In the genomic region with DNA sequence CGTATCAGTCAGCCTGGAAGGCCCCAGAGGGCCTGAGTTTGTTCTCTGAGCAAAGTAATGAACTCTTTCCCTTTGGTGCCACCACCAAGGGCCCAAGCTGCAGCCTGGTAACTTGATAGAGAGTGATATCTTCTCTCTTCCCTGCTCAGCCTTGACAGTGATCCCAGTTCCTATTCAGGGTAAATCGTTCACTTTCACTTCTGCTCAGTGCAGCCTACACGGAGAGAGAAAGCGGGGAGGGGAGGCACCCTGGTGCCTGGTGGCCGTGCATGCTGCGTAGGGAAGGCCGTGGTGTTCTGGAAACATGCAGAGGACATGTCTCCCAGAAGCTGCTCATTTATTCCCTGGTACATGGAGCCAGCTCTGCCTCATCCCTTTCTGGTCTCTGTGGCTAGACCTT, we compare ENCODE assay signal across 1 cellular context.
TF ChIP-seq lines count a peak whose summit lies in the region.

No MANE protein-coding gene starts in this region.

TF ChIP-seq in HepG2, 621 proteins besides CTCF, POLR2A, EP300 and RAD21:
- TF ChIP-seq, protein P1, sequence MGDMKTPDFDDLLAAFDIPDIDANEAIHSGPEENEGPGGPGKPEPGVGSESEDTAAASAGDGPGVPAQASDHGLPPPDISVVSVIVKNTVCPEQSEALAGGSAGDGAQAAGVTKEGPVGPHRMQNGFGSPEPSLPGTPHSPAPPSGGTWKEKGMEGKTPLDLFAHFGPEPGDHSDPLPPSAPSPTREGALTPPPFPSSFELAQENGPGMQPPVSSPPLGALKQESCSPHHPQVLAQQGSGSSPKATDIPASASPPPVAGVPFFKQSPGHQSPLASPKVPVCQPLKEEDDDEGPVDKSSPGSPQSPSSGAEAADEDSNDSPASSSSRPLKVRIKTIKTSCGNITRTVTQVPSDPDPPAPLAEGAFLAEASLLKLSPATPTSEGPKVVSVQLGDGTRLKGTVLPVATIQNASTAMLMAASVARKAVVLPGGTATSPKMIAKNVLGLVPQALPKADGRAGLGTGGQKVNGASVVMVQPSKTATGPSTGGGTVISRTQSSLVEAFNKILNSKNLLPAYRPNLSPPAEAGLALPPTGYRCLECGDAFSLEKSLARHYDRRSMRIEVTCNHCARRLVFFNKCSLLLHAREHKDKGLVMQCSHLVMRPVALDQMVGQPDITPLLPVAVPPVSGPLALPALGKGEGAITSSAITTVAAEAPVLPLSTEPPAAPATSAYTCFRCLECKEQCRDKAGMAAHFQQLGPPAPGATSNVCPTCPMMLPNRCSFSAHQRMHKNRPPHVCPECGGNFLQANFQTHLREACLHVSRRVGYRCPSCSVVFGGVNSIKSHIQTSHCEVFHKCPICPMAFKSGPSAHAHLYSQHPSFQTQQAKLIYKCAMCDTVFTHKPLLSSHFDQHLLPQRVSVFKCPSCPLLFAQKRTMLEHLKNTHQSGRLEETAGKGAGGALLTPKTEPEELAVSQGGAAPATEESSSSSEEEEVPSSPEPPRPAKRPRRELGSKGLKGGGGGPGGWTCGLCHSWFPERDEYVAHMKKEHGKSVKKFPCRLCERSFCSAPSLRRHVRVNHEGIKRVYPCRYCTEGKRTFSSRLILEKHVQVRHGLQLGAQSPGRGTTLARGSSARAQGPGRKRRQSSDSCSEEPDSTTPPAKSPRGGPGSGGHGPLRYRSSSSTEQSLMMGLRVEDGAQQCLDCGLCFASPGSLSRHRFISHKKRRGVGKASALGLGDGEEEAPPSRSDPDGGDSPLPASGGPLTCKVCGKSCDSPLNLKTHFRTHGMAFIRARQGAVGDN (CRISPR knock-in tag; IDR thresholded peaks at IDR 0.05) = 0 out of 2 replicates have a peak, but pooled peaks have one; percentile 12
- TF ChIP-seq, protein P2, sequence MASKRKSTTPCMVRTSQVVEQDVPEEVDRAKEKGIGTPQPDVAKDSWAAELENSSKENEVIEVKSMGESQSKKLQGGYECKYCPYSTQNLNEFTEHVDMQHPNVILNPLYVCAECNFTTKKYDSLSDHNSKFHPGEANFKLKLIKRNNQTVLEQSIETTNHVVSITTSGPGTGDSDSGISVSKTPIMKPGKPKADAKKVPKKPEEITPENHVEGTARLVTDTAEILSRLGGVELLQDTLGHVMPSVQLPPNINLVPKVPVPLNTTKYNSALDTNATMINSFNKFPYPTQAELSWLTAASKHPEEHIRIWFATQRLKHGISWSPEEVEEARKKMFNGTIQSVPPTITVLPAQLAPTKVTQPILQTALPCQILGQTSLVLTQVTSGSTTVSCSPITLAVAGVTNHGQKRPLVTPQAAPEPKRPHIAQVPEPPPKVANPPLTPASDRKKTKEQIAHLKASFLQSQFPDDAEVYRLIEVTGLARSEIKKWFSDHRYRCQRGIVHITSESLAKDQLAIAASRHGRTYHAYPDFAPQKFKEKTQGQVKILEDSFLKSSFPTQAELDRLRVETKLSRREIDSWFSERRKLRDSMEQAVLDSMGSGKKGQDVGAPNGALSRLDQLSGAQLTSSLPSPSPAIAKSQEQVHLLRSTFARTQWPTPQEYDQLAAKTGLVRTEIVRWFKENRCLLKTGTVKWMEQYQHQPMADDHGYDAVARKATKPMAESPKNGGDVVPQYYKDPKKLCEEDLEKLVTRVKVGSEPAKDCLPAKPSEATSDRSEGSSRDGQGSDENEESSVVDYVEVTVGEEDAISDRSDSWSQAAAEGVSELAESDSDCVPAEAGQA (IDR thresholded peaks at IDR 0.05; ENCODE audit: low read depth) = no peak
- TF ChIP-seq, protein P2 (CRISPR knock-in tag; IDR thresholded peaks at IDR 0.05; ENCODE audit: borderline replicate concordance) = no peak
